ENCODE assay signal across 1 cellular context in the genomic region with DNA sequence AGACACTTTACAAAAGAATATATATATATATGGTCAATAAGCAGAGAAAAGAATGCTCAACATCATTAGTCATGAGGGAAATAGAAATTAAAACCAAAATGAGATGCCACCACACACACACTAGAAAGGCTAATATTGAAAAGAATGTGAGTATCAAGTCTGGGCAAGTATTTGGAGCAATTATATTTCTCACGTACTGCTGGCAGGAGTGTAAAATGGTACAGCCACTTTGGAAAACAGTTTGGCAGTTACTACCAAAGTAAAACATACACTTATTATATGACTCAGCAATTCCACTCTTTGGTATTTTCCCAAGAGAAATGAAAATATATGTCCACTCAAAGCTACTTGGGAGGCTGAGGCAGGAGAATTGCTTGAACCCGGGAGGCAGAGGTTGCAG.
A peak's percentile ranks its signal among the peaks of the same experiment; 100 is the strongest.
TF ChIP-seq lines count a peak whose summit lies in the region.

No MANE protein-coding gene starts in this region.

TF ChIP-seq in K562, 482 proteins besides CTCF, POLR2A, EP300 and RAD21 (continues in another document):
- TF ChIP-seq HDAC1 (IDR thresholded peaks at IDR 0.05) (no peak), KDM1A (IDR thresholded peaks at IDR 0.05) (no peak), ZNF253 (CRISPR knock-in tag; conservative IDR thresholded peaks at IDR 0.05) (no peak), MBD2 (IDR thresholded peaks at IDR 0.05; ENCODE audit: borderline replicate concordance, low read depth) (no peak), SMARCA4 (IDR thresholded peaks at IDR 0.05) (0 out of 2 replicates have a peak, but pooled peaks have one; percentile 15), SREBF1 (IDR thresholded peaks at IDR 0.05; ENCODE audit: borderline replicate concordance, low read depth, low read length) (no peak), NRF1 (conservative IDR thresholded peaks at IDR 0.05 in 1 of 2, IDR thresholded peaks at IDR 0.05 in 1 of 2) (no peak), ZNF124 (CRISPR knock-in tag; IDR thresholded peaks at IDR 0.05) (no peak), FOSL1 (tag; conservative IDR thresholded peaks at IDR 0.05) (no peak), NFE2L1 (tag; IDR thresholded peaks at IDR 0.05; ENCODE audit: borderline replicate concordance, low read depth) (no peak), NFXL1 (CRISPR knock-in tag; IDR thresholded peaks at IDR 0.05) (no peak), MAFF (IDR thresholded peaks at IDR 0.05; ENCODE audit: low read length) (peak; percentile 79; the same call in 1 of the 2 replicates), SP1 (CRISPR knock-in tag; IDR thresholded peaks at IDR 0.05) (no peak), CBX3 (IDR thresholded peaks at IDR 0.05; ENCODE audit: borderline replicate concordance in 1 of 2, low read length in 2 of 2) (no peak), STAG1 (CRISPR knock-in tag; IDR thresholded peaks at IDR 0.05; ENCODE audit: borderline replicate concordance) (no peak), PHB (CRISPR knock-in tag; IDR thresholded peaks at IDR 0.05) (no peak), ZNF316 (IDR thresholded peaks at IDR 0.05) (peak; percentile 95), NFE2 (IDR thresholded peaks at IDR 0.05; ENCODE audit: low read depth) (peak; percentile 85), C11orf30 (IDR thresholded peaks at IDR 0.05; ENCODE audit: low read depth) (peak; percentile 92), MAFK (IDR thresholded peaks at IDR 0.05; ENCODE audit: low read length) (peak; percentile 75), EP400 (IDR thresholded peaks at IDR 0.05) (no peak)
- TF ChIP-seq, protein P1, sequence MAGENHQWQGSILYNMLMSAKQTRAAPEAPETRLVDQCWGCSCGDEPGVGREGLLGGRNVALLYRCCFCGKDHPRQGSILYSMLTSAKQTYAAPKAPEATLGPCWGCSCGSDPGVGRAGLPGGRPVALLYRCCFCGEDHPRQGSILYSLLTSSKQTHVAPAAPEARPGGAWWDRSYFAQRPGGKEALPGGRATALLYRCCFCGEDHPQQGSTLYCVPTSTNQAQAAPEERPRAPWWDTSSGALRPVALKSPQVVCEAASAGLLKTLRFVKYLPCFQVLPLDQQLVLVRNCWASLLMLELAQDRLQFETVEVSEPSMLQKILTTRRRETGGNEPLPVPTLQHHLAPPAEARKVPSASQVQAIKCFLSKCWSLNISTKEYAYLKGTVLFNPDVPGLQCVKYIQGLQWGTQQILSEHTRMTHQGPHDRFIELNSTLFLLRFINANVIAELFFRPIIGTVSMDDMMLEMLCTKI (IDR thresholded peaks at IDR 0.05; ENCODE audit: partially characterized antibody) = no peak
- TF ChIP-seq, protein P2, sequence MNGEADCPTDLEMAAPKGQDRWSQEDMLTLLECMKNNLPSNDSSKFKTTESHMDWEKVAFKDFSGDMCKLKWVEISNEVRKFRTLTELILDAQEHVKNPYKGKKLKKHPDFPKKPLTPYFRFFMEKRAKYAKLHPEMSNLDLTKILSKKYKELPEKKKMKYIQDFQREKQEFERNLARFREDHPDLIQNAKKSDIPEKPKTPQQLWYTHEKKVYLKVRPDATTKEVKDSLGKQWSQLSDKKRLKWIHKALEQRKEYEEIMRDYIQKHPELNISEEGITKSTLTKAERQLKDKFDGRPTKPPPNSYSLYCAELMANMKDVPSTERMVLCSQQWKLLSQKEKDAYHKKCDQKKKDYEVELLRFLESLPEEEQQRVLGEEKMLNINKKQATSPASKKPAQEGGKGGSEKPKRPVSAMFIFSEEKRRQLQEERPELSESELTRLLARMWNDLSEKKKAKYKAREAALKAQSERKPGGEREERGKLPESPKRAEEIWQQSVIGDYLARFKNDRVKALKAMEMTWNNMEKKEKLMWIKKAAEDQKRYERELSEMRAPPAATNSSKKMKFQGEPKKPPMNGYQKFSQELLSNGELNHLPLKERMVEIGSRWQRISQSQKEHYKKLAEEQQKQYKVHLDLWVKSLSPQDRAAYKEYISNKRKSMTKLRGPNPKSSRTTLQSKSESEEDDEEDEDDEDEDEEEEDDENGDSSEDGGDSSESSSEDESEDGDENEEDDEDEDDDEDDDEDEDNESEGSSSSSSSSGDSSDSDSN (IDR thresholded peaks at IDR 0.05; ENCODE audit: borderline replicate concordance in 1 of 2, low read depth in 2 of 2, low read length in 2 of 2) = no peak
- TF ChIP-seq, protein P3, sequence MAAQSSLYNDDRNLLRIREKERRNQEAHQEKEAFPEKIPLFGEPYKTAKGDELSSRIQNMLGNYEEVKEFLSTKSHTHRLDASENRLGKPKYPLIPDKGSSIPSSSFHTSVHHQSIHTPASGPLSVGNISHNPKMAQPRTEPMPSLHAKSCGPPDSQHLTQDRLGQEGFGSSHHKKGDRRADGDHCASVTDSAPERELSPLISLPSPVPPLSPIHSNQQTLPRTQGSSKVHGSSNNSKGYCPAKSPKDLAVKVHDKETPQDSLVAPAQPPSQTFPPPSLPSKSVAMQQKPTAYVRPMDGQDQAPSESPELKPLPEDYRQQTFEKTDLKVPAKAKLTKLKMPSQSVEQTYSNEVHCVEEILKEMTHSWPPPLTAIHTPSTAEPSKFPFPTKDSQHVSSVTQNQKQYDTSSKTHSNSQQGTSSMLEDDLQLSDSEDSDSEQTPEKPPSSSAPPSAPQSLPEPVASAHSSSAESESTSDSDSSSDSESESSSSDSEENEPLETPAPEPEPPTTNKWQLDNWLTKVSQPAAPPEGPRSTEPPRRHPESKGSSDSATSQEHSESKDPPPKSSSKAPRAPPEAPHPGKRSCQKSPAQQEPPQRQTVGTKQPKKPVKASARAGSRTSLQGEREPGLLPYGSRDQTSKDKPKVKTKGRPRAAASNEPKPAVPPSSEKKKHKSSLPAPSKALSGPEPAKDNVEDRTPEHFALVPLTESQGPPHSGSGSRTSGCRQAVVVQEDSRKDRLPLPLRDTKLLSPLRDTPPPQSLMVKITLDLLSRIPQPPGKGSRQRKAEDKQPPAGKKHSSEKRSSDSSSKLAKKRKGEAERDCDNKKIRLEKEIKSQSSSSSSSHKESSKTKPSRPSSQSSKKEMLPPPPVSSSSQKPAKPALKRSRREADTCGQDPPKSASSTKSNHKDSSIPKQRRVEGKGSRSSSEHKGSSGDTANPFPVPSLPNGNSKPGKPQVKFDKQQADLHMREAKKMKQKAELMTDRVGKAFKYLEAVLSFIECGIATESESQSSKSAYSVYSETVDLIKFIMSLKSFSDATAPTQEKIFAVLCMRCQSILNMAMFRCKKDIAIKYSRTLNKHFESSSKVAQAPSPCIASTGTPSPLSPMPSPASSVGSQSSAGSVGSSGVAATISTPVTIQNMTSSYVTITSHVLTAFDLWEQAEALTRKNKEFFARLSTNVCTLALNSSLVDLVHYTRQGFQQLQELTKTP (IDR thresholded peaks at IDR 0.05; ENCODE audit: low read depth in 1 of 2, partially characterized antibody in 2 of 2) = no peak
- TF ChIP-seq, protein P4, sequence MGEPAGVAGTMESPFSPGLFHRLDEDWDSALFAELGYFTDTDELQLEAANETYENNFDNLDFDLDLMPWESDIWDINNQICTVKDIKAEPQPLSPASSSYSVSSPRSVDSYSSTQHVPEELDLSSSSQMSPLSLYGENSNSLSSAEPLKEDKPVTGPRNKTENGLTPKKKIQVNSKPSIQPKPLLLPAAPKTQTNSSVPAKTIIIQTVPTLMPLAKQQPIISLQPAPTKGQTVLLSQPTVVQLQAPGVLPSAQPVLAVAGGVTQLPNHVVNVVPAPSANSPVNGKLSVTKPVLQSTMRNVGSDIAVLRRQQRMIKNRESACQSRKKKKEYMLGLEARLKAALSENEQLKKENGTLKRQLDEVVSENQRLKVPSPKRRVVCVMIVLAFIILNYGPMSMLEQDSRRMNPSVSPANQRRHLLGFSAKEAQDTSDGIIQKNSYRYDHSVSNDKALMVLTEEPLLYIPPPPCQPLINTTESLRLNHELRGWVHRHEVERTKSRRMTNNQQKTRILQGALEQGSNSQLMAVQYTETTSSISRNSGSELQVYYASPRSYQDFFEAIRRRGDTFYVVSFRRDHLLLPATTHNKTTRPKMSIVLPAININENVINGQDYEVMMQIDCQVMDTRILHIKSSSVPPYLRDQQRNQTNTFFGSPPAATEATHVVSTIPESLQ (CRISPR knock-in tag; IDR thresholded peaks at IDR 0.05) = no peak
- TF ChIP-seq, protein P5, sequence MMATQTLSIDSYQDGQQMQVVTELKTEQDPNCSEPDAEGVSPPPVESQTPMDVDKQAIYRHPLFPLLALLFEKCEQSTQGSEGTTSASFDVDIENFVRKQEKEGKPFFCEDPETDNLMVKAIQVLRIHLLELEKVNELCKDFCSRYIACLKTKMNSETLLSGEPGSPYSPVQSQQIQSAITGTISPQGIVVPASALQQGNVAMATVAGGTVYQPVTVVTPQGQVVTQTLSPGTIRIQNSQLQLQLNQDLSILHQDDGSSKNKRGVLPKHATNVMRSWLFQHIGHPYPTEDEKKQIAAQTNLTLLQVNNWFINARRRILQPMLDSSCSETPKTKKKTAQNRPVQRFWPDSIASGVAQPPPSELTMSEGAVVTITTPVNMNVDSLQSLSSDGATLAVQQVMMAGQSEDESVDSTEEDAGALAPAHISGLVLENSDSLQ (IDR thresholded peaks at IDR 0.05) = no peak
- TF ChIP-seq, protein P6, sequence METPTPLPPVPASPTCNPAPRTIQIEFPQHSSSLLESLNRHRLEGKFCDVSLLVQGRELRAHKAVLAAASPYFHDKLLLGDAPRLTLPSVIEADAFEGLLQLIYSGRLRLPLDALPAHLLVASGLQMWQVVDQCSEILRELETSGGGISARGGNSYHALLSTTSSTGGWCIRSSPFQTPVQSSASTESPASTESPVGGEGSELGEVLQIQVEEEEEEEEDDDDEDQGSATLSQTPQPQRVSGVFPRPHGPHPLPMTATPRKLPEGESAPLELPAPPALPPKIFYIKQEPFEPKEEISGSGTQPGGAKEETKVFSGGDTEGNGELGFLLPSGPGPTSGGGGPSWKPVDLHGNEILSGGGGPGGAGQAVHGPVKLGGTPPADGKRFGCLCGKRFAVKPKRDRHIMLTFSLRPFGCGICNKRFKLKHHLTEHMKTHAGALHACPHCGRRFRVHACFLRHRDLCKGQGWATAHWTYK (CRISPR knock-in tag; IDR thresholded peaks at IDR 0.05) = no peak
- TF ChIP-seq, protein P7, sequence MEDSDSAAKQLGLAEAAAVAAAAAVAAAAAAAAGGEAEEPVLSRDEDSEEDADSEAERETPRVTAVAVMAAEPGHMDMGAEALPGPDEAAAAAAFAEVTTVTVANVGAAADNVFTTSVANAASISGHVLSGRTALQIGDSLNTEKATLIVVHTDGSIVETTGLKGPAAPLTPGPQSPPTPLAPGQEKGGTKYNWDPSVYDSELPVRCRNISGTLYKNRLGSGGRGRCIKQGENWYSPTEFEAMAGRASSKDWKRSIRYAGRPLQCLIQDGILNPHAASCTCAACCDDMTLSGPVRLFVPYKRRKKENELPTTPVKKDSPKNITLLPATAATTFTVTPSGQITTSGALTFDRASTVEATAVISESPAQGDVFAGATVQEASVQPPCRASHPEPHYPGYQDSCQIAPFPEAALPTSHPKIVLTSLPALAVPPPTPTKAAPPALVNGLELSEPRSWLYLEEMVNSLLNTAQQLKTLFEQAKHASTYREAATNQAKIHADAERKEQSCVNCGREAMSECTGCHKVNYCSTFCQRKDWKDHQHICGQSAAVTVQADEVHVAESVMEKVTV (CRISPR knock-in tag; IDR thresholded peaks at IDR 0.05) = no peak
- TF ChIP-seq, protein P8, sequence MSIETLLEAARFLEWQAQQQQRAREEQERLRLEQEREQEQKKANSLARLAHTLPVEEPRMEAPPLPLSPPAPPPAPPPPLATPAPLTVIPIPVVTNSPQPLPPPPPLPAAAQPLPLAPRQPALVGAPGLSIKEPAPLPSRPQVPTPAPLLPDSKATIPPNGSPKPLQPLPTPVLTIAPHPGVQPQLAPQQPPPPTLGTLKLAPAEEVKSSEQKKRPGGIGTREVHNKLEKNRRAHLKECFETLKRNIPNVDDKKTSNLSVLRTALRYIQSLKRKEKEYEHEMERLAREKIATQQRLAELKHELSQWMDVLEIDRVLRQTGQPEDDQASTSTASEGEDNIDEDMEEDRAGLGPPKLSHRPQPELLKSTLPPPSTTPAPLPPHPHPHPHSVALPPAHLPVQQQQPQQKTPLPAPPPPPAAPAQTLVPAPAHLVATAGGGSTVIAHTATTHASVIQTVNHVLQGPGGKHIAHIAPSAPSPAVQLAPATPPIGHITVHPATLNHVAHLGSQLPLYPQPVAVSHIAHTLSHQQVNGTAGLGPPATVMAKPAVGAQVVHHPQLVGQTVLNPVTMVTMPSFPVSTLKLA (conservative IDR thresholded peaks at IDR 0.05) = no peak
- TF ChIP-seq, protein P9, sequence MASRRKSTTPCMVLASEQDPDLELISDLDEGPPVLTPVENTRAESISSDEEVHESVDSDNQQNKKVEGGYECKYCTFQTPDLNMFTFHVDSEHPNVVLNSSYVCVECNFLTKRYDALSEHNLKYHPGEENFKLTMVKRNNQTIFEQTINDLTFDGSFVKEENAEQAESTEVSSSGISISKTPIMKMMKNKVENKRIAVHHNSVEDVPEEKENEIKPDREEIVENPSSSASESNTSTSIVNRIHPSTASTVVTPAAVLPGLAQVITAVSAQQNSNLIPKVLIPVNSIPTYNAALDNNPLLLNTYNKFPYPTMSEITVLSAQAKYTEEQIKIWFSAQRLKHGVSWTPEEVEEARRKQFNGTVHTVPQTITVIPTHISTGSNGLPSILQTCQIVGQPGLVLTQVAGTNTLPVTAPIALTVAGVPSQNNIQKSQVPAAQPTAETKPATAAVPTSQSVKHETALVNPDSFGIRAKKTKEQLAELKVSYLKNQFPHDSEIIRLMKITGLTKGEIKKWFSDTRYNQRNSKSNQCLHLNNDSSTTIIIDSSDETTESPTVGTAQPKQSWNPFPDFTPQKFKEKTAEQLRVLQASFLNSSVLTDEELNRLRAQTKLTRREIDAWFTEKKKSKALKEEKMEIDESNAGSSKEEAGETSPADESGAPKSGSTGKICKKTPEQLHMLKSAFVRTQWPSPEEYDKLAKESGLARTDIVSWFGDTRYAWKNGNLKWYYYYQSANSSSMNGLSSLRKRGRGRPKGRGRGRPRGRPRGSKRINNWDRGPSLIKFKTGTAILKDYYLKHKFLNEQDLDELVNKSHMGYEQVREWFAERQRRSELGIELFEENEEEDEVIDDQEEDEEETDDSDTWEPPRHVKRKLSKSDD (conservative IDR thresholded peaks at IDR 0.05; ENCODE audit: low read length) = no peak
- TF ChIP-seq, protein P10, sequence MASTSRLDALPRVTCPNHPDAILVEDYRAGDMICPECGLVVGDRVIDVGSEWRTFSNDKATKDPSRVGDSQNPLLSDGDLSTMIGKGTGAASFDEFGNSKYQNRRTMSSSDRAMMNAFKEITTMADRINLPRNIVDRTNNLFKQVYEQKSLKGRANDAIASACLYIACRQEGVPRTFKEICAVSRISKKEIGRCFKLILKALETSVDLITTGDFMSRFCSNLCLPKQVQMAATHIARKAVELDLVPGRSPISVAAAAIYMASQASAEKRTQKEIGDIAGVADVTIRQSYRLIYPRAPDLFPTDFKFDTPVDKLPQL (IDR thresholded peaks at IDR 0.05; ENCODE audit: extremely low read depth, insufficient read length) = no peak
